In the genomic region with DNA sequence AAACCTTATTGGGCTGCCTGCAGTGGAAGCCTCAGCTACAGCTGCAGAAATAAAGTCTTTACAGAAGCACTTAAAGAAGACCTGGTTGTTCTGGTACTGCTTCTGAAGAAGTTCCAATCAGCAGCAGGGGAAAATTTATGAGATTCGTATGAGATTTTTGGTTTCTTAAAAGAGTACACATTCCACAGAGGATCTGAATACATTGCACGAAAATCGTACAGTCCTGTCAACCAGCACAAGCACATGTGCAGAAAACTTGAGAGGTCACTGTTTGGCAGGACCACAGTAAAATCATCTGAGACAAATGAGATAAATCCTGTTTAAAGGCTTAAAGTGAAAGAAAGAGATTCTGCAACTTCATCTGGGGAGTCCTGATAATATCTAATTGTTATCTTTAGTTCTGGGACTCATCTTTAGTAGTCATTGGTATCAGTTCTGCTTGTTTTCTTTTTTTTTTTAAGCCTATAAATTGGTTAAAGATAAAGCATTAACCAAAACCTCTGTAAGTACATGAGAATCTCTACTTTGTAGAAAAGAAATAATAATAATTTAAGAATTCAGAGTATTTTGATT, we compare ENCODE assay signal across 25 cellular contexts.
DNase-seq lines count a peak whose midpoint lies in the region; ATAC-seq and TF ChIP-seq lines count a peak whose summit lies in the region.
"Had no signal": no experiment of that assay in that cellular context is flagged by ENCODE, and none has a peak within 500 bp of the region (broad histone marks: within the 10 kb centered on the region; RNA-seq: fewer than 3 reads in every experiment).

No MANE protein-coding gene starts in this region.

- H3K4me3 Mint-ChIP-seq in activated naive CD4-positive, alpha-beta T cell treated with anti-CD3 and anti-CD28 coated beads for 36 hours = no peak overlapping the region
- H3K4me3 Mint-ChIP-seq: dendritic cell treated with granulocyte-macrophage colony-stimulating factor and Interleukin-4, amounts not matched to agents 40 ng/mL and 50 ng/mL, for 4 days; stimulated activated naive CD8-positive, alpha-beta T cell treated with anti-CD3 and anti-CD28 coated beads, Interleukin-15, amount 100 ng/mL, for 72 hours had no signal

- H3K36me3 Mint-ChIP-seq in activated naive CD4-positive, alpha-beta T cell treated with anti-CD3 and anti-CD28 coated beads for 36 hours (ENCODE audit: low read depth) = no peaks in the 10 kb centered on the region

- in situ Hi-C loops in GM23248 (cut with MboI) = no loop called here

- peaks cover 5% of the 10 kb centered on the region for H3K9me3 Mint-ChIP-seq in activated naive CD4-positive, alpha-beta T cell treated with anti-CD3 and anti-CD28 coated beads for 36 hours

- no peaks in the 10 kb centered on the region for H3K27me3 ChIP-seq in GM23248 (replicated peaks; ENCODE audit: insufficient read depth)
- no peaks in the 10 kb centered on the region for H3K27me3 ChIP-seq in skeletal muscle satellite cell (ENCODE audit: control insufficient read depth, insufficient read depth, low read length)
- H3K27me3 ChIP-seq: BLaER1 treated with 17β-estradiol and CSF1 and Interleukin-3, amounts not matched to agents 10 nM and 100 nM; gastrocnemius medialis; pancreas; SJCRH30 had no signal

- no peaks in the 10 kb centered on the region for H3K9me3 ChIP-seq in GM23248 (ENCODE audit: low read depth)
- H3K9me3 ChIP-seq in SK-N-MC (ENCODE audit: low read depth, low read length) = no peaks in the 10 kb centered on the region
- H3K9me3 ChIP-seq in skeletal muscle satellite cell (replicated peaks; ENCODE audit: low read length) = no peaks in the 10 kb centered on the region
- H3K9me3 ChIP-seq: BLaER1 treated with 17β-estradiol and CSF1 and Interleukin-3, amounts not matched to agents 10 nM and 100 nM; gastrocnemius medialis; pancreas; SJCRH30 had no signal

- TF ChIP-seq CTCF in fibroblast of mammary gland (conservative IDR thresholded peaks at IDR 0.05; ENCODE audit: control insufficient read depth, insufficient read depth, low read depth, low read length) = no peak

- peak overlapping the region; percentile 72 for H3K27ac ChIP-seq in GM23248
- H3K27ac ChIP-seq in SK-N-MC = 0 out of 2 replicates have a peak overlapping the region, but pooled peaks have one; percentile 2
- H3K27ac ChIP-seq: BLaER1 treated with 17β-estradiol and CSF1 and Interleukin-3, amounts not matched to agents 10 nM and 100 nM; gastrocnemius medialis; pancreas; SJCRH30 had no signal

- peak overlapping the region; percentile 71 for H2AFZ ChIP-seq in GM23248

- ATAC-seq in HG03196 (IDR thresholded peaks at IDR 0.05; ENCODE audit: unreplicated experiment) = no peak
- ATAC-seq: activated CD4-positive, CD25-positive, alpha-beta regulatory T cell treated with anti-CD3 and anti-CD28 coated beads, Interleukin-2, amount 50 U/mL, for 24 hours; gastrocnemius medialis; pancreas; stimulated activated naive CD8-positive, alpha-beta T cell treated with anti-CD3 and anti-CD28 coated beads, Interleukin-15, amount 100 ng/mL, for 72 hours had no signal

- H3F3A ChIP-seq in GM23248 (ENCODE audit: insufficient read depth) = peaks cover 28% of the 10 kb centered on the region

- peak overlapping the region; percentile 42 for H3K4me3 ChIP-seq in GM23248
- H3K4me3 ChIP-seq in SK-N-MC = peak overlapping the region; percentile 45
- H3K4me3 ChIP-seq in fibroblast of mammary gland (ENCODE audit: control insufficient read depth, low read depth, low read length) = no peak overlapping the region
- H3K4me3 ChIP-seq in skeletal muscle satellite cell (ENCODE audit: low read length) = no peak overlapping the region
- H3K4me3 ChIP-seq: BLaER1 treated with 17β-estradiol and CSF1 and Interleukin-3, amounts not matched to agents 10 nM and 100 nM; gastrocnemius medialis; pancreas; SJCRH30 had no signal

- intact Hi-C loops in activated naive CD4-positive, alpha-beta T cell treated with anti-CD3 and anti-CD28 coated beads for 36 hours (cut with micrococcal nuclease) = no loop called here

- H3K4me1 ChIP-seq in GM23248 (ENCODE audit: insufficient read depth) = peaks cover 40% of the 10 kb centered on the region
- peaks cover 22% of the 10 kb centered on the region for H3K4me1 ChIP-seq in skeletal muscle satellite cell (ENCODE audit: control insufficient read depth, insufficient read depth, low read length)
- H3K4me1 ChIP-seq: BLaER1 treated with 17β-estradiol and CSF1 and Interleukin-3, amounts not matched to agents 10 nM and 100 nM; gastrocnemius medialis; pancreas had no signal

- no peaks in the 10 kb centered on the region for H3K4me1 Mint-ChIP-seq in activated naive CD4-positive, alpha-beta T cell treated with anti-CD3 and anti-CD28 coated beads for 36 hours (ENCODE audit: low read depth)
- H3K4me1 Mint-ChIP-seq: stimulated activated naive CD8-positive, alpha-beta T cell treated with anti-CD3 and anti-CD28 coated beads, Interleukin-15, amount 100 ng/mL, for 72 hours had no signal

- CTCF ChIA-PET in activated naive CD4-positive, alpha-beta T cell treated with anti-CD3 and anti-CD28 coated beads for 36 hours (lab: Charles Lee) = no interaction called here

- no peaks in the 10 kb centered on the region for H4K20me1 ChIP-seq in GM23248 (ENCODE audit: insufficient read depth)
- H4K20me1 ChIP-seq: BLaER1 treated with 17β-estradiol and CSF1 and Interleukin-3, amounts not matched to agents 10 nM and 100 nM had no signal

- H3K79me2 ChIP-seq in GM23248 (ENCODE audit: insufficient read depth) = no peaks in the 10 kb centered on the region

- no peaks in the 10 kb centered on the region for H3K36me3 ChIP-seq in GM23248 (ENCODE audit: low read depth)
- no peaks in the 10 kb centered on the region for H3K36me3 ChIP-seq in SK-N-MC (ENCODE audit: insufficient read depth, low read length)
- H3K36me3 ChIP-seq in skeletal muscle satellite cell (ENCODE audit: insufficient read depth, low read length) = no peaks in the 10 kb centered on the region
- H3K36me3 ChIP-seq: BLaER1 treated with 17β-estradiol and CSF1 and Interleukin-3, amounts not matched to agents 10 nM and 100 nM; gastrocnemius medialis; pancreas; SJCRH30 had no signal

- H3K9ac ChIP-seq in GM23248 (no peak overlapping the region), SK-N-MC (ENCODE audit: insufficient read length) (no peak overlapping the region), skeletal muscle satellite cell (ENCODE audit: low read depth, low read length) (no peak overlapping the region)
- H3K9ac ChIP-seq: BLaER1 treated with 17β-estradiol and CSF1 and Interleukin-3, amounts not matched to agents 10 nM and 100 nM had no signal

- H3K27ac Mint-ChIP-seq in activated naive CD4-positive, alpha-beta T cell treated with anti-CD3 and anti-CD28 coated beads for 36 hours = no peak overlapping the region
- H3K27ac Mint-ChIP-seq: dendritic cell treated with granulocyte-macrophage colony-stimulating factor and Interleukin-4, amounts not matched to agents 40 ng/mL and 50 ng/mL, for 4 days; stimulated activated naive CD8-positive, alpha-beta T cell treated with anti-CD3 and anti-CD28 coated beads, Interleukin-15, amount 100 ng/mL, for 72 hours had no signal

- DNase-seq in GM23248 (peak; percentile 39), SK-N-MC (ENCODE audit: low read depth, low spot score) (no peak), fibroblast of mammary gland (ENCODE audit: low read depth) (peak; percentile 54), HT-29 (ENCODE audit: low spot score) (no peak)
- DNase-seq in activated naive CD4-positive, alpha-beta T cell treated with anti-CD3 and anti-CD28 coated beads for 36 hours = no peak
- DNase-seq: activated CD4-positive, alpha-beta T cell treated with anti-CD3 and anti-CD28 coated beads, Interleukin-2, amount 50 U/mL, for 48 hours; activated naive CD4-positive, alpha-beta T cell; central memory CD4-positive, alpha-beta T cell; DMS153; gastrocnemius medialis; hippocampal formation; NCI-H1092; NCI-H1694; NCI-H446; NCI-H774; pancreas; SJCRH30; stimulated activated CD4-positive, alpha-beta T cell treated with anti-CD3 and anti-CD28 coated beads, Interleukin-2, amount 100 ng/mL, for 24 hours; stimulated activated CD8-positive, alpha-beta memory T cell treated with anti-CD3 and anti-CD28 coated beads, Interleukin-4, amount 100 ng/mL, for 48 hours; stimulated activated naive CD8-positive, alpha-beta T cell treated with anti-CD3 and anti-CD28 coated beads, Interleukin-15, amount 100 ng/mL, for 72 hours had no signal

- 2 to 7% methylated on average over 3 of the region's 3 CpGs for WGBS in GM23248 (ENCODE audit: low coverage in 1 of 2, low lambda C conversion rate in 2 of 2, missing lambda C conversion rate in 2 of 2), 2 experiments

- no peaks in the 10 kb centered on the region for H3K9me2 ChIP-seq in GM23248 (ENCODE audit: insufficient read depth)

- peaks cover 2% of the 10 kb centered on the region for H3K27me3 Mint-ChIP-seq in activated naive CD4-positive, alpha-beta T cell treated with anti-CD3 and anti-CD28 coated beads for 36 hours (ENCODE audit: low read depth)
- H3K27me3 Mint-ChIP-seq: dendritic cell treated with granulocyte-macrophage colony-stimulating factor and Interleukin-4, amounts not matched to agents 40 ng/mL and 50 ng/mL, for 4 days; stimulated activated naive CD8-positive, alpha-beta T cell treated with anti-CD3 and anti-CD28 coated beads, Interleukin-15, amount 100 ng/mL, for 72 hours had no signal

- H3K4me2 ChIP-seq in GM23248 (ENCODE audit: unreplicated experiment) (peak overlapping the region; percentile 71), skeletal muscle satellite cell (ENCODE audit: low read length) (peak overlapping the region; percentile 8)
- H3K4me2 ChIP-seq: BLaER1 treated with 17β-estradiol and CSF1 and Interleukin-3, amounts not matched to agents 10 nM and 100 nM had no signal

Comparison
In these comparisons a context has a peak if more than half of its experiments do, and no peak if none do; other contexts are left out.
1. DNase-seq: peak in GM23248 (single experiment) and fibroblast of mammary gland (single experiment); none in SK-N-MC (single experiment), HT-29 (single experiment) and activated naive CD4-positive, alpha-beta T cell treated with anti-CD3 and anti-CD28 coated beads for 36 hours (single experiment).
2. H3K4me3 ChIP-seq: peak in GM23248 (single experiment) and SK-N-MC (single experiment); none in fibroblast of mammary gland (single experiment) and skeletal muscle satellite cell (single experiment).